Comparison of ENCODE assay signal across 11 cellular contexts in the genomic region with DNA sequence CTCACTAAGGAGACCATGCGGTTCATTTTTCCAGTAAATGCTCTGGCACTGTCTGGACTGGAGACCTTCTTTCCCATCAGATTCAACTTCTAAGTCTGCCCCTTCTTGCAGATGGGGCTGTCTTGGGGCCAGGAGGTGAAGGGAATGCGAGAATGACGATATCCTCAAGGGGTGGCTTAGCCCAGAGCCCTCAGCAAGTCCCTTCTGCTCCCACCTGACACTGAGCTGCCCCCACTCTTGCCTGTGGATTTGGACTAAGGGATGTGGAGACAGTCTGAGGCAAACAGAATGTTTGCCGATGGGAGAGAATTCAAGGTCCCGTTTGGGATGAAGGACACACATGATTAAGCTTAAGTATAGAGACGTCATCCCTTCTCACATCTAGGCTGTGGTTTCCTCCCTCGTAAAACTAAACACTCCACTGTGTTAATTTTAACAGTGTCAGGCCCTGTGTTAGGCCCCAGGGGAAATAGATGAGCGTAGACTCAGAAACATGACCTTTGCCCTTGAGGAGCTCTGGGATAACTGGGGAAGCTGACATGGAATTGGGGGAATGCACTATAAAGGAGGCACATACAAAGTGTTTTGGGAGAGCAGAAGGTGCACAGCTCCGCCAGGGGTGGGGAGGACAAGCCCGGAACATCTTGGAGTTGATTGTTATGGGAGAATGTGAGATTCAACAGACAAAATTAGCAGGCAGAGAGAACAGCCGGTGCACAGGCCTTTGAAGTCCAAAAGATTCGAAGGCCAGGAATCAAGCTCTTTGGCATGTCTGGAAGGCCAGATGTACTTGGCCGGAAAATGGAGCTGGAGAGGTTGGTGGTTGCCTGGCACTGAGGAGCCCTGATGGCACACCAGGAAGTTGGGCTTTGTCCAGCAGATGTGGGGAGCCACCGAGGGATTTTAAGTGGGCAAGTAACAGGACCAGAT.
DNase-seq lines count a peak whose midpoint lies in the region; ATAC-seq and TF ChIP-seq lines count a peak whose summit lies in the region.
"Had no signal": no experiment of that assay in that cellular context is flagged by ENCODE, and none has a peak within 500 bp of the region (broad histone marks: within the 10 kb centered on the region; RNA-seq: fewer than 3 reads in every experiment).

No MANE protein-coding gene starts in this region.

- H3K27me3 ChIP-seq in rectal smooth muscle tissue (ENCODE audit: control insufficient read depth, insufficient read depth, low read length), result no peaks in the 10 kb centered on the region
- H3K27me3 ChIP-seq: right lobe of liver had no signal

- H3K9me3 Mint-ChIP-seq in brain, result no peaks in the 10 kb centered on the region
- H3K9me3 Mint-ChIP-seq: activated T-helper 2 cell treated with anti-CD3 and anti-CD28 coated beads, Interferon-gamma antibody, Interleukin-2, Interleukin-4, amounts not matched to agents 10 μg/mL and 5 μg/mL and 100 μg/mL, durations not matched to agents 14 hours and 24 hours and 36 hours had no signal

- H3K36me3 Mint-ChIP-seq in brain, result peaks cover 30% of the 10 kb centered on the region

- H3K9ac ChIP-seq in rectal smooth muscle tissue (ENCODE audit: low read length), result no peak overlapping the region

- ATAC-seq in GM18861 (IDR thresholded peaks at IDR 0.05; ENCODE audit: unreplicated experiment) (peak; percentile 59), HG02798 (IDR thresholded peaks at IDR 0.05; ENCODE audit: poor library complexity, unreplicated experiment) (peak; percentile 69), GM18870 (IDR thresholded peaks at IDR 0.05; ENCODE audit: unreplicated experiment) (no peak)
- ATAC-seq: right lobe of liver had no signal

- peaks cover 13% of the 10 kb centered on the region for H3K4me1 Mint-ChIP-seq in brain

- H3K36me3 ChIP-seq in rectal smooth muscle tissue (ENCODE audit: control insufficient read depth, insufficient read depth, low read length), result no peaks in the 10 kb centered on the region
- H3K36me3 ChIP-seq: right lobe of liver had no signal

- no peak for DNase-seq in HuH-7.5 (ENCODE audit: low spot score)
- no peak for DNase-seq in AG08395 (ENCODE audit: low spot score)
- no peak for DNase-seq in activated CD8-positive, alpha-beta memory T cell treated with anti-CD3 and anti-CD28 coated beads, Interleukin-2, amount 50 U/mL, for 48 hours
- DNase-seq: NCI-H1417, right lobe of liver had no signal

- no peak overlapping the region for H3K4me3 Mint-ChIP-seq in brain

- H3K4me1 ChIP-seq in rectal smooth muscle tissue (ENCODE audit: control insufficient read depth, insufficient read depth, low read length), result no peaks in the 10 kb centered on the region
- H3K4me1 ChIP-seq: right lobe of liver had no signal

- H3K27ac Mint-ChIP-seq in brain, result peak overlapping the region in 3 of 5 experiments; percentile 23 to 62 (median 25)
- H3K27ac Mint-ChIP-seq: activated T-helper 2 cell treated with anti-CD3 and anti-CD28 coated beads, Interferon-gamma antibody, Interleukin-2, Interleukin-4, amounts not matched to agents 10 μg/mL and 5 μg/mL and 100 μg/mL, durations not matched to agents 14 hours and 24 hours and 36 hours had no signal

- no peaks in the 10 kb centered on the region for H3K27me3 Mint-ChIP-seq in brain

- peak overlapping the region; percentile 53 for H3K27ac ChIP-seq in rectal smooth muscle tissue (ENCODE audit: low read depth, low read length)
- H3K27ac ChIP-seq: right lobe of liver had no signal

- H3K4me3 ChIP-seq in rectal smooth muscle tissue (ENCODE audit: low read length), result no peak overlapping the region
- H3K4me3 ChIP-seq: right lobe of liver had no signal

- no peak for TF ChIP-seq CTCF in brain (conservative IDR thresholded peaks at IDR 0.05)
